Comparison of ENCODE assay signal across 28 cellular contexts in genomic region chr2:143379955-143380354, GRCh38.
"Had no signal": no experiment of that assay in that cellular context is flagged by ENCODE, and none has a peak within 500 bp of the region (broad histone marks: within the 10 kb centered on the region; RNA-seq: fewer than 3 reads in every experiment).

No MANE protein-coding gene starts in this region.

- H3K4me2 ChIP-seq: smooth muscle cell had no signal

- DNase-seq: naive thymus-derived CD8-positive, alpha-beta T cell; nephron progenitor cell; nucleus accumbens; pancreas; psoas muscle; right cardiac atrium; right lobe of liver; spleen; stimulated activated CD4-positive, alpha-beta T cell treated with anti-CD3 and anti-CD28 coated beads, Interleukin-12 subunit alpha, Interleukin-12 subunit beta, amount 100 ng/mL, for 4 hours; stimulated activated CD4-positive, alpha-beta T cell treated with anti-CD3 and anti-CD28 coated beads, Interleukin-1b, Interleukin-23, amount 100 ng/mL, for 48 hours; stimulated activated CD4-positive, alpha-beta T cell treated with anti-CD3 and anti-CD28 coated beads, Interleukin-4, amount 100 ng/mL, for 1 hour; stimulated activated CD4-positive, alpha-beta T cell treated with anti-CD3 and anti-CD28 coated beads, Interleukin-4, amount 100 ng/mL, for 4 hours; stimulated activated CD8-positive, alpha-beta memory T cell treated with anti-CD3 and anti-CD28 coated beads, Interleukin-4, amount 100 ng/mL, for 48 hours; stimulated activated naive CD4-positive, alpha-beta T cell; stimulated activated naive CD8-positive, alpha-beta T cell treated with anti-CD3 and anti-CD28 coated beads, Interleukin-15, amount 100 ng/mL, for 72 hours; stimulated activated naive CD8-positive, alpha-beta T cell treated with anti-CD3 and anti-CD28 coated beads, Interleukin-15, Interleukin-2, amounts not matched to agents 100 U/mL and 50 U/mL, for 24 hours; substantia nigra; testis; tibial artery; transverse colon; upper lobe of right lung; uterus had no signal

- H3K4me1 ChIP-seq: pancreas, psoas muscle, right lobe of liver, spleen, suprapubic skin, testis, tibial artery, transverse colon, upper lobe of right lung, uterus had no signal

- H3K4me3 ChIP-seq: pancreas, psoas muscle, right lobe of liver, skin epidermis, smooth muscle cell, spleen, suprapubic skin, testis, tibial artery, transverse colon, upper lobe of right lung, uterus had no signal

- ATAC-seq: naive thymus-derived CD8-positive, alpha-beta T cell; natural killer cell treated with Interleukin-12 subunit alpha and Interleukin-12 subunit beta and Interleukin-15 and Interleukin-18, amount 100 ng/mL, for 72 hours; pancreas; psoas muscle; right cardiac atrium; right lobe of liver; stimulated activated memory B cell treated with anti-CD40 and anti-IgM and Interleukin-4, amounts not matched to agents 10 μg/mL and 1 μg/mL and 100 μg/mL, for 72 hours; stimulated activated naive CD8-positive, alpha-beta T cell treated with anti-CD3 and anti-CD28 coated beads, Interleukin-15, amount 100 ng/mL, for 72 hours; stimulated activated naive CD8-positive, alpha-beta T cell treated with anti-CD3 and anti-CD28 coated beads, Interleukin-15, Interleukin-2, amounts not matched to agents 100 U/mL and 50 U/mL, for 24 hours; upper lobe of right lung had no signal

- H3K36me3 ChIP-seq: neutrophil, pancreas, right lobe of liver, spleen, suprapubic skin, tibial artery, transverse colon, upper lobe of right lung, uterus had no signal

- H3K9me3 ChIP-seq: neutrophil, pancreas, psoas muscle, right lobe of liver, spleen, suprapubic skin, testis, tibial artery, transverse colon, upper lobe of right lung, uterus had no signal

- H3K27me3 ChIP-seq: neutrophil, pancreas, right lobe of liver, spleen, suprapubic skin, testis, tibial artery, transverse colon, upper lobe of right lung, uterus had no signal

- FAIRE-seq: pancreas had no signal

- H3K27ac ChIP-seq: neutrophil, pancreas, psoas muscle, right lobe of liver, skin epidermis, spleen, suprapubic skin, testis, tibial artery, transverse colon, upper lobe of right lung, uterus had no signal
